Comparison of ENCODE assay signal across 8 cellular contexts in the genomic region with DNA sequence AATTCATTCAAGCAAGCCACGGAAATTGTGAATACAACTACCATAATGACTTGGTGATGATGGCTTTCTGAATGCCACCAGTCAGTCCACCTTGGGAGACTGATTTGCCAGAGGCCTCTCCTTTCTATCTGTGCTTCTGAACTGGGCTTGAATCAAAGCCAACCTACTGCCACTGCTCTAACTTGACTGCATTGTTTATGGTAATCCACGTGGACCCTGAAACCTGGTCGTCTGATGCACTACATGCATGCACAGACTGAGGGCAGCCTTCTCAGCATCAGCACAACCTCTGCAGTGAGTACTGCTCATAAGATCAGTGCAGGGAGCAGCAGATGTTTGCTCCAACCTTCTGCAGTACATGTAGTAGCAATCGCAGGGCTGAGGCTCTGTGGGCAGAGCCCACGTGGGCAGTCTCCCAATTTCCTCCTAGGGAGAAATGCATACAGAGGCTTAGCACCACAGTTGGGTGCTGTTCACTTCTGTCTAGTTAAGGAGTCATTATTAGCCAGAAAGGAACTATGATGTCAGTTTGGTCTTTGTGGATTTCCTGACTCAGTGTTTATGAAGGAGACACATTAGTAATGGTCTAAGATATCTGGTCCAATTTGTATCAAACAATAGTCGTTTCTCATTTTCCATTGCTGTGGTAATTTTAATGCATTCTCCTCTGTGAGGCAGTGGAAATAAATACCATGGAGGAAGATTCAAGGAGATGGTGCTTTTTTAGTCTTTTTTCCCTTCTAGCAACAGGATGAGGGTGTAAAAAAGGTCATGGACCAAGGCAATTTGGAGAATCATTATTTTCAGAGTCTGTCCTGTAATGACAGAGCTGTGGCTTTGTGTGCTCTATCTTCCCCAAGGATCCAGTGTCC.
DNase-seq lines count a peak whose midpoint lies in the region; TF ChIP-seq lines count a peak whose summit lies in the region.

No MANE protein-coding gene starts in this region.

- TF ChIP-seq CTCF in GM20000 (IDR thresholded peaks at IDR 0.05; ENCODE audit: extremely low read depth, missing control alignments) (no peak), BE2C (IDR thresholded peaks at IDR 0.05; ENCODE audit: low read depth, low read length) (no peak)

- H3K36me3 ChIP-seq in BE2C, result no peaks in the 10 kb centered on the region

- no peaks in the 10 kb centered on the region for H3K27me3 ChIP-seq in BE2C

- DNase-seq in GM03348 (ENCODE audit: low spot score), result peak; percentile 16
- peak; percentile 45 for DNase-seq in GM20000 (ENCODE audit: low spot score)
- peak; percentile 31 for DNase-seq in HT-29 (ENCODE audit: low spot score)
- peak; percentile 77 for DNase-seq in activated CD8-positive, alpha-beta memory T cell treated with anti-CD3 and anti-CD28 coated beads, Interleukin-2, amount 50 U/mL, for 48 hours
- peak; percentile 91 for DNase-seq in iris pigment epithelial cell (ENCODE audit: low read depth)
- no peak for DNase-seq in NCI-H1694 (lab: John Stamatoyannopoulos, UW)
- no peak for DNase-seq in BE2C
- DNase-seq in SW480 (ENCODE audit: low spot score), result no peak

- H3K4me1 ChIP-seq in BE2C, result no peaks in the 10 kb centered on the region

- no peak overlapping the region for H3K4me3 ChIP-seq in BE2C (ENCODE audit: low read depth, low read length)

- no peaks in the 10 kb centered on the region for H3K9me3 ChIP-seq in BE2C

Comparison
In these comparisons a context has a peak if more than half of its experiments do, and no peak if none do; other contexts are left out.
1. DNase-seq: peak in GM03348 (single experiment), GM20000 (single experiment), HT-29 (single experiment), activated CD8-positive, alpha-beta memory T cell treated with anti-CD3 and anti-CD28 coated beads, Interleukin-2, amount 50 U/mL, for 48 hours (single experiment) and iris pigment epithelial cell (single experiment); none in NCI-H1694 (single experiment), BE2C (single experiment) and SW480 (single experiment).